Comparison of ENCODE assay signal across 8 cellular contexts in genomic region chr1:145475369-145475915, GRCh38. TPM values are rescaled to one million over a fixed set of nuclear protein-coding genes. Genes with fewer than 3 reads are reported as not detected.
DNase-seq lines count a peak whose midpoint lies in the region; ATAC-seq and TF ChIP-seq lines count a peak whose summit lies in the region.
"Not testable (repeated sequence)": the region's sequence is repeated elsewhere in the genome, so short reads cannot be mapped to it uniquely, and the experiment has no call there.

No MANE protein-coding gene starts in this region.

- WGBS in iPS DF 6.9 (ENCODE audit: insufficient coverage, insufficient read length): no CpG with 5 or more reads among the region's 41 CpGs

- H3K4me3 ChIP-seq in AG09309 (ENCODE audit: control insufficient read depth, low read depth, low read length) (peak overlapping the region; percentile 24), iPS DF 6.9 (ENCODE audit: low read length) (peak overlapping the region; percentile 55; the same call in 1 of the 2 replicates)

- ATAC-seq in activated naive CD8-positive, alpha-beta T cell treated with anti-CD3 and anti-CD28 coated beads, Interleukin-2, amount 10 ng/mL, durations not matched to agents 7 days and 5 days (ENCODE audit: low read depth); effector memory CD8-positive, alpha-beta T cell (replicated peaks); natural killer cell treated with Interleukin-12 subunit alpha and Interleukin-12 subunit beta and Interleukin-15 and Interleukin-18, amount 100 ng/mL, for 72 hours: not testable (repeated sequence)

- not testable (repeated sequence) for H3K27ac ChIP-seq in iPS DF 6.9 (ENCODE audit: low read length)

- not testable (repeated sequence) for DNase-seq in AG09309 (ENCODE audit: low read depth); activated naive CD8-positive, alpha-beta T cell treated with anti-CD3 and anti-CD28 coated beads, Interleukin-2, amount 10 ng/mL, durations not matched to agents 7 days and 5 days; effector memory CD8-positive, alpha-beta T cell; iPS DF 6.9 (ENCODE audit: low read depth, low spot score); natural killer cell treated with Interleukin-12 subunit alpha and Interleukin-12 subunit beta and Interleukin-15 and Interleukin-18, amount 100 ng/mL, for 72 hours (ENCODE audit: low spot score)
- peak; percentile 50 for DNase-seq in HK-2 (ENCODE audit: unreplicated experiment)
- DNase-seq in activated CD4-positive, alpha-beta T cell treated with anti-CD3 and anti-CD28 coated beads, Interleukin-2, amount 10 ng/mL, durations not matched to agents 24 days and 14 days: peak; percentile 68
- peak; percentile 52 for DNase-seq in stimulated activated CD4-positive, alpha-beta T cell treated with anti-CD3 and anti-CD28 coated beads, Interleukin-1b, Interleukin-23, amount 100 ng/mL, for 48 hours

- peaks cover 16% of the 10 kb centered on the region for H3K27me3 Mint-ChIP-seq in activated CD4-positive, alpha-beta T cell treated with anti-CD3 and anti-CD28 coated beads, Interleukin-2, amount 10 ng/mL, durations not matched to agents 24 days and 14 days
- H3K27me3 Mint-ChIP-seq in activated naive CD8-positive, alpha-beta T cell treated with anti-CD3 and anti-CD28 coated beads, Interleukin-2, amount 10 ng/mL, durations not matched to agents 7 days and 5 days: peaks cover 20% of the 10 kb centered on the region
- peaks cover 10 to 13% of the 10 kb centered on the region in 2 donors for H3K27me3 Mint-ChIP-seq in effector memory CD8-positive, alpha-beta T cell
- not testable (repeated sequence) for H3K27me3 Mint-ChIP-seq in natural killer cell treated with Interleukin-12 subunit alpha and Interleukin-12 subunit beta and Interleukin-15 and Interleukin-18, amount 100 ng/mL, for 72 hours

- not testable (repeated sequence) for H3K36me3 Mint-ChIP-seq in activated CD4-positive, alpha-beta T cell treated with anti-CD3 and anti-CD28 coated beads, Interleukin-2, amount 10 ng/mL, durations not matched to agents 24 days and 14 days (ENCODE audit: low read depth); activated naive CD8-positive, alpha-beta T cell treated with anti-CD3 and anti-CD28 coated beads, Interleukin-2, amount 10 ng/mL, durations not matched to agents 7 days and 5 days; effector memory CD8-positive, alpha-beta T cell (ENCODE audit: insufficient read depth); natural killer cell treated with Interleukin-12 subunit alpha and Interleukin-12 subunit beta and Interleukin-15 and Interleukin-18, amount 100 ng/mL, for 72 hours

- POLR2A ChIA-PET in activated naive CD8-positive, alpha-beta T cell treated with anti-CD3 and anti-CD28 coated beads, Interleukin-2, amount 10 ng/mL, durations not matched to agents 7 days and 5 days (lab: Charles Lee): not testable (repeated sequence)

- H3K4me3 Mint-ChIP-seq in activated CD4-positive, alpha-beta T cell treated with anti-CD3 and anti-CD28 coated beads, Interleukin-2, amount 10 ng/mL, durations not matched to agents 24 days and 14 days: peak overlapping the region; percentile 80
- H3K4me3 Mint-ChIP-seq in activated naive CD8-positive, alpha-beta T cell treated with anti-CD3 and anti-CD28 coated beads, Interleukin-2, amount 10 ng/mL, durations not matched to agents 7 days and 5 days: peak overlapping the region; percentile 68
- H3K4me3 Mint-ChIP-seq in effector memory CD8-positive, alpha-beta T cell: peak overlapping the region; percentile 46 to 61
- H3K4me3 Mint-ChIP-seq in natural killer cell treated with Interleukin-12 subunit alpha and Interleukin-12 subunit beta and Interleukin-15 and Interleukin-18, amount 100 ng/mL, for 72 hours: peak overlapping the region; percentile 52

- H3K9me3 Mint-ChIP-seq in activated CD4-positive, alpha-beta T cell treated with anti-CD3 and anti-CD28 coated beads, Interleukin-2, amount 10 ng/mL, durations not matched to agents 24 days and 14 days; activated naive CD8-positive, alpha-beta T cell treated with anti-CD3 and anti-CD28 coated beads, Interleukin-2, amount 10 ng/mL, durations not matched to agents 7 days and 5 days; effector memory CD8-positive, alpha-beta T cell; natural killer cell treated with Interleukin-12 subunit alpha and Interleukin-12 subunit beta and Interleukin-15 and Interleukin-18, amount 100 ng/mL, for 72 hours: not testable (repeated sequence)

- not testable (repeated sequence) for TF ChIP-seq CTCF in AG09309 (IDR thresholded peaks at IDR 0.05; ENCODE audit: control insufficient read depth, insufficient read depth, low read depth, low read length, missing control alignments)

- H3K4me1 Mint-ChIP-seq in activated CD4-positive, alpha-beta T cell treated with anti-CD3 and anti-CD28 coated beads, Interleukin-2, amount 10 ng/mL, durations not matched to agents 24 days and 14 days; activated naive CD8-positive, alpha-beta T cell treated with anti-CD3 and anti-CD28 coated beads, Interleukin-2, amount 10 ng/mL, durations not matched to agents 7 days and 5 days; effector memory CD8-positive, alpha-beta T cell (ENCODE audit: low read depth in 2 of 2); natural killer cell treated with Interleukin-12 subunit alpha and Interleukin-12 subunit beta and Interleukin-15 and Interleukin-18, amount 100 ng/mL, for 72 hours (ENCODE audit: low read depth in 2 of 2): not testable (repeated sequence)

- not testable (repeated sequence) for H3K36me3 ChIP-seq in iPS DF 6.9 (ENCODE audit: control insufficient read depth, insufficient read depth, low read length)

- peak overlapping the region; percentile 45 for H3K27ac Mint-ChIP-seq in activated CD4-positive, alpha-beta T cell treated with anti-CD3 and anti-CD28 coated beads, Interleukin-2, amount 10 ng/mL, durations not matched to agents 24 days and 14 days
- H3K27ac Mint-ChIP-seq in activated naive CD8-positive, alpha-beta T cell treated with anti-CD3 and anti-CD28 coated beads, Interleukin-2, amount 10 ng/mL, durations not matched to agents 7 days and 5 days; effector memory CD8-positive, alpha-beta T cell: not testable (repeated sequence)
- H3K27ac Mint-ChIP-seq in natural killer cell treated with Interleukin-12 subunit alpha and Interleukin-12 subunit beta and Interleukin-15 and Interleukin-18, amount 100 ng/mL, for 72 hours: peak overlapping the region; percentile 53 to 57

- not testable (repeated sequence) for H3K9me3 ChIP-seq in iPS DF 6.9 (ENCODE audit: control insufficient read depth, insufficient read depth, low read length)

- not testable (repeated sequence) for H3K27me3 ChIP-seq in iPS DF 6.9 (ENCODE audit: control insufficient read depth, insufficient read depth, low read length)

- not testable (repeated sequence) for H3K4me1 ChIP-seq in iPS DF 6.9 (ENCODE audit: control insufficient read depth, insufficient read depth, low read length)

- intact Hi-C loops in activated CD4-positive, alpha-beta T cell treated with anti-CD3 and anti-CD28 coated beads, Interleukin-2, amount 10 ng/mL, durations not matched to agents 24 days and 14 days (cut with micrococcal nuclease): not testable (repeated sequence)

RNA-seq across cellular contexts. Expression of gene NBPF20, which starts 50.0 kb away (rescaled TPM):
- total RNA-seq in activated CD4-positive, alpha-beta T cell treated with anti-CD3 and anti-CD28 coated beads, Interleukin-2, amount 10 ng/mL, durations not matched to agents 24 days and 14 days: 0.63 and 1.1 TPM in 2 replicates
- total RNA-seq in activated naive CD8-positive, alpha-beta T cell treated with anti-CD3 and anti-CD28 coated beads, Interleukin-2, amount 10 ng/mL, durations not matched to agents 7 days and 5 days: 1 to 10 TPM in 1 of 2 experiments, under 1 TPM in 1; 0.99 to 1.4 TPM
- total RNA-seq in natural killer cell treated with Interleukin-12 subunit alpha and Interleukin-12 subunit beta and Interleukin-15 and Interleukin-18, amount 100 ng/mL, for 72 hours: 1 to 10 TPM; 1.0 to 2.4 TPM
